ENCODE assay signal across 12 cellular contexts in genomic region chr2:239947361-239948045, GRCh38.
DNase-seq lines count a peak whose midpoint lies in the region; ATAC-seq and TF ChIP-seq lines count a peak whose summit lies in the region.
"Had no signal": no experiment of that assay in that cellular context is flagged by ENCODE, and none has a peak within 500 bp of the region (broad histone marks: within the 10 kb centered on the region; RNA-seq: fewer than 3 reads in every experiment).

No MANE protein-coding gene starts in this region.

- H3K9me3 Mint-ChIP-seq in activated T-cell treated with anti-CD3 and anti-CD28 coated beads, Interleukin-2, amount 50 U/mL, for 4 hours, result no peaks in the 10 kb centered on the region
- H3K9me3 Mint-ChIP-seq: naive thymus-derived CD8-positive, alpha-beta T cell had no signal

- no peaks in the 10 kb centered on the region for H3K9me3 ChIP-seq in tibial artery
- no peaks in the 10 kb centered on the region for H3K9me3 ChIP-seq in gastroesophageal sphincter
- H3K9me3 ChIP-seq in hepatocyte (ENCODE audit: low read depth), result no peaks in the 10 kb centered on the region
- H3K9me3 ChIP-seq: thyroid gland had no signal

- H3K4me1 ChIP-seq in tibial artery (peaks cover 0 to 9% (median 7%) of the 10 kb centered on the region in 4 donors), gastroesophageal sphincter (peaks cover 0 to 14% (median 4%) of the 10 kb centered on the region in 3 donors), hepatocyte (ENCODE audit: insufficient read depth) (no peaks in the 10 kb centered on the region)
- H3K4me1 ChIP-seq: thyroid gland had no signal

- H3K27me3 ChIP-seq in tibial artery, result no peaks in the 10 kb centered on the region
- H3K27me3 ChIP-seq in gastroesophageal sphincter, result no peaks in the 10 kb centered on the region
- no peaks in the 10 kb centered on the region for H3K27me3 ChIP-seq in hepatocyte
- H3K27me3 ChIP-seq: thyroid gland had no signal

- H3K4me3 ChIP-seq in tibial artery, result no peak overlapping the region
- no peak overlapping the region for H3K4me3 ChIP-seq in gastroesophageal sphincter
- no peak overlapping the region for H3K4me3 ChIP-seq in hepatocyte
- H3K4me3 ChIP-seq: thyroid gland had no signal

- H3K27ac ChIP-seq in tibial artery (no peak overlapping the region), gastroesophageal sphincter (no peak overlapping the region), hepatocyte (no peak overlapping the region)
- H3K27ac ChIP-seq: thyroid gland had no signal

- no peak for ATAC-seq in activated T-cell treated with anti-CD3 and anti-CD28 coated beads, Interleukin-2, amount 50 U/mL, for 4 hours
- ATAC-seq in gastroesophageal sphincter, result no peak
- ATAC-seq: naive thymus-derived CD8-positive, alpha-beta T cell had no signal

- H3K27me3 Mint-ChIP-seq in activated T-cell treated with anti-CD3 and anti-CD28 coated beads, Interleukin-2, amount 50 U/mL, for 4 hours (ENCODE audit: low read depth), result no peaks in the 10 kb centered on the region
- H3K27me3 Mint-ChIP-seq: naive thymus-derived CD8-positive, alpha-beta T cell had no signal

- no peaks in the 10 kb centered on the region for H3K79me2 ChIP-seq in hepatocyte

- TF ChIP-seq EP300 in gastroesophageal sphincter (IDR thresholded peaks at IDR 0.05), result no peak

- 71% methylated on average over 3 of the region's 21 CpGs; no CpG with 5 or more reads in 1 of the 2 donors for WGBS in gastroesophageal sphincter (ENCODE audit: low coverage in 1 of 2), 2 donors
- 90% methylated on average over 20 of the region's 21 CpGs for WGBS in hepatocyte (ENCODE audit: low lambda C conversion rate, missing lambda C conversion rate)

- no peak overlapping the region for H2AFZ ChIP-seq in hepatocyte

- no peak overlapping the region for H3K4me2 ChIP-seq in hepatocyte

- H3K36me3 Mint-ChIP-seq in activated T-cell treated with anti-CD3 and anti-CD28 coated beads, Interleukin-2, amount 50 U/mL, for 4 hours (ENCODE audit: insufficient read depth), result peaks cover 4% of the 10 kb centered on the region

- no peak for TF ChIP-seq CTCF in tibial artery (IDR thresholded peaks at IDR 0.05)
- TF ChIP-seq CTCF in gastroesophageal sphincter (IDR thresholded peaks at IDR 0.05), result no peak
- no peak for TF ChIP-seq CTCF in hepatocyte (IDR thresholded peaks at IDR 0.05; ENCODE audit: poor library complexity)

- no peaks in the 10 kb centered on the region for H3K9me2 ChIP-seq in hepatocyte (replicated peaks; ENCODE audit: insufficient read depth)

- H3K36me3 ChIP-seq in tibial artery (peaks cover 0 to 16% (median 3%) of the 10 kb centered on the region in 3 donors), gastroesophageal sphincter (peaks cover 0 to 10% of the 10 kb centered on the region in 2 donors), hepatocyte (replicated peaks; ENCODE audit: insufficient read depth, low read depth) (no peaks in the 10 kb centered on the region)
- H3K36me3 ChIP-seq: thyroid gland had no signal

- H3K4me1 Mint-ChIP-seq in activated T-cell treated with anti-CD3 and anti-CD28 coated beads, Interleukin-2, amount 50 U/mL, for 4 hours (ENCODE audit: low read depth), result peaks cover 12% of the 10 kb centered on the region

- intact Hi-C loops in tibial artery (cut with DNase I; ENCODE audit: low total_unique reads), result no loop called here

- no peak overlapping the region for H3K4me3 Mint-ChIP-seq in activated T-cell treated with anti-CD3 and anti-CD28 coated beads, Interleukin-2, amount 50 U/mL, for 4 hours
- H3K4me3 Mint-ChIP-seq: naive thymus-derived CD8-positive, alpha-beta T cell had no signal

- no peak for TF ChIP-seq POLR2A in gastroesophageal sphincter (IDR thresholded peaks at IDR 0.05)

- peak; percentile 13 for DNase-seq in activated T-cell treated with anti-CD3 and anti-CD28 coated beads, Interleukin-2, amount 50 U/mL, for 1 hour
- no peak for DNase-seq in activated T-cell treated with anti-CD3 and anti-CD28 coated beads, Interleukin-2, amount 50 U/mL, for 4 hours
- DNase-seq in dermis blood vessel endothelial cell (peak; percentile 11), mesenteric fat pad (ENCODE audit: low spot score) (peak; percentile 71), tibial artery (peak; percentile 18 to 54), hepatocyte (ENCODE audit: low spot score) (no peak), NCI-H1930 (lab: John Stamatoyannopoulos, UW) (no peak)
- DNase-seq: NCI-H1436 treated with DMSO at 0.1 percent for 48 hours, NCI-H69 had no signal

- H4K20me1 ChIP-seq in hepatocyte (ENCODE audit: insufficient read depth, poor library complexity, severe bottlenecking), result no peaks in the 10 kb centered on the region

Comparison
In these comparisons a context has a peak if more than half of its experiments do, and no peak if none do; other contexts are left out.
1. DNase-seq: peak in activated T-cell treated with anti-CD3 and anti-CD28 coated beads, Interleukin-2, amount 50 U/mL, for 1 hour (single experiment), dermis blood vessel endothelial cell (single experiment), mesenteric fat pad (single experiment) and tibial artery (2 of 2); none in activated T-cell treated with anti-CD3 and anti-CD28 coated beads, Interleukin-2, amount 50 U/mL, for 4 hours (single experiment), hepatocyte (single experiment) and NCI-H1930 (0 of 2).